8 cellular contexts compared by ENCODE assay signal in the genomic region with DNA sequence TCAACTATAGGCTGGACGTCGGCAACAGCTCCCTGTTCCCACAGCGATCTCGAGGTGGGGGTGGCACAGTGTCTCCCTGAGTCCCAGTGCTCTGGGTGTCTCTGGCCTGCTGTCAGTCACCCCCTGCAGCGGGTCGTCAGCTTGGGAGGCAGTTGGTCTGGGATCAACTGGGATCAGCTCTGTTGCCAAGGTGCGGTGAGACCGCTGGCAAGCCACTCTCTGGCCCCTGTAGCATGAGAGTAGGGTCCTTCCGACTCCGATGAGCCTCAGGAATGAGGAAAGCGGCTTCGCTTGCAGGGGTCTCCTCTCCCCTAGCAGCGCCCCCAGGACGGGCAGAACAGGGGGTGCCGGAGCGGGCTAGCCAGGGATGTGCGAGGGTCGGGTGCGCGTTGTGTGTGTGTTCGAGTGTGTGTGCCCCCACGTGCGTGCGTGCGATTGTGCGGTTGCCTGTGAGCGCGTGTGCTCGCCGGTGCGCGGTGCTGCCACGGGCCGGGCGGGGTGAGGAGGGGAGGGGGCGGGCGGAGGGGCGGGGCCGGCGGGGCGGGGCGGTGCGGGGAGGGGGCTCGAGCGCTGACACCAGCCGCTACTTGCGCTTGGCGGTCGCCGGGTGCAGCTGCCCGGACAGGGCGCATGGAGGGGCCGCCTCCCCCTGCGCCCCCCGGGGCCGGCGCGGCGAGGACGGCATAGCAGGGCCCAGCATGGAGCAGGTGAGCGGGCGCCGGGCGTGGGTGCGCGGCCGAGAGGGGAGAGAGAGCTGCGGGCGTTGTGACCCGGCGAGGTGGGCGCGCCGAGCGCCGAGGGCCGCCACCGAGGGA. TPM values are rescaled to one million over a fixed set of nuclear protein-coding genes. Genes with fewer than 3 reads are reported as not detected.
DNase-seq lines count a peak whose midpoint lies in the region; ATAC-seq and TF ChIP-seq lines count a peak whose summit lies in the region.

No MANE protein-coding gene starts in this region.

- H3K36me3 ChIP-seq in SK-N-MC (ENCODE audit: insufficient read depth, low read length) (no peaks in the 10 kb centered on the region), testis (ENCODE audit: low read depth, missing control alignments) (no peaks in the 10 kb centered on the region)

- peaks cover 33% of the 10 kb centered on the region for H3K4me1 Mint-ChIP-seq in activated T-cell treated with anti-CD3 and anti-CD28 coated beads, Interleukin-2, amount 50 U/mL, for 72 hours (ENCODE audit: low read depth)

- H3K27me3 ChIP-seq in testis = no peaks in the 10 kb centered on the region

- H3K9me3 Mint-ChIP-seq in activated T-cell treated with anti-CD3 and anti-CD28 coated beads, Interleukin-2, amount 50 U/mL, for 72 hours = no peaks in the 10 kb centered on the region

- peak overlapping the region; percentile 64 for H3K4me3 ChIP-seq in SK-N-MC
- H3K4me3 ChIP-seq in iPS-18c (ENCODE audit: insufficient read depth, low read depth, low read length) = peak overlapping the region; percentile 61
- H3K4me3 ChIP-seq in testis = peak overlapping the region; percentile 36 to 54

- peaks cover 22% of the 10 kb centered on the region for H3K4me1 ChIP-seq in testis

- no peak for TF ChIP-seq CTCF in testis (IDR thresholded peaks at IDR 0.05)

- H3K27ac ChIP-seq in SK-N-MC (no peak overlapping the region), testis (no peak overlapping the region)

- H3K9me3 ChIP-seq in SK-N-MC (ENCODE audit: low read depth, low read length) = no peaks in the 10 kb centered on the region
- no peaks in the 10 kb centered on the region for H3K9me3 ChIP-seq in iPS-18c (ENCODE audit: control insufficient read depth, insufficient read depth, low read length)
- H3K9me3 ChIP-seq in testis = no peaks in the 10 kb centered on the region

- TF ChIP-seq POLR2A in testis (IDR thresholded peaks at IDR 0.05) = no peak

- peaks cover 58% of the 10 kb centered on the region for H3K27me3 Mint-ChIP-seq in activated T-cell treated with anti-CD3 and anti-CD28 coated beads, Interleukin-2, amount 50 U/mL, for 72 hours (ENCODE audit: low read depth)

- H3K4me3 Mint-ChIP-seq in activated T-cell treated with anti-CD3 and anti-CD28 coated beads, Interleukin-2, amount 50 U/mL, for 72 hours = peak overlapping the region; percentile 83 to 84

- intact Hi-C loops in testis (cut with DNase I; ENCODE audit: low total_unique reads) = no loop called here

- WGBS in testis, 2 donors = 1% methylated on average over 16 to 56 of the region's 78 CpGs

- no peak for ATAC-seq in activated T-cell treated with anti-CD3 and anti-CD28 coated beads, Interleukin-2, amount 50 U/mL, for 72 hours (replicated peaks in 1 of 2)
- ATAC-seq in GM18907 (IDR thresholded peaks at IDR 0.05; ENCODE audit: unreplicated experiment) (no peak), GM19023 (IDR thresholded peaks at IDR 0.05; ENCODE audit: unreplicated experiment) (no peak)

- H3K36me3 Mint-ChIP-seq in activated T-cell treated with anti-CD3 and anti-CD28 coated beads, Interleukin-2, amount 50 U/mL, for 72 hours (ENCODE audit: insufficient read depth in 2 of 2) = peaks cover 0 to 1% of the 10 kb centered on the region in 2 donors

- H3K27ac Mint-ChIP-seq in activated T-cell treated with anti-CD3 and anti-CD28 coated beads, Interleukin-2, amount 50 U/mL, for 72 hours = no peak overlapping the region

- DNase-seq in activated T-cell treated with anti-CD3 and anti-CD28 coated beads, Interleukin-2, amount 50 U/mL, for 72 hours = peak in 1 of 2 donors; percentile 23
- DNase-seq in activated T-cell treated with anti-CD3 and anti-CD28 coated beads for 4 hours (no peak), SK-N-MC (ENCODE audit: low read depth, low spot score) (no peak), testis (no peak)
- no peak for DNase-seq in activated CD8-positive, alpha-beta memory T cell treated with anti-CD3 and anti-CD28 coated beads, Interleukin-2, amount 50 U/mL, for 48 hours

- no peak overlapping the region for H3K9ac ChIP-seq in SK-N-MC (ENCODE audit: insufficient read length)

RNA-seq across cellular contexts. Expression of gene ARHGAP23, which starts 9.4 kb away (rescaled TPM):
- total RNA-seq in activated T-cell treated with anti-CD3 and anti-CD28 coated beads, Interleukin-2, amount 50 U/mL, for 72 hours = 1 to 10 TPM; 2.6 to 2.7 TPM
- total RNA-seq in testis = 100 to 1,000 TPM; 146 to 235 TPM
- 78.0 TPM for polyA plus RNA-seq in testis (ENCODE audit: insufficient read depth, low read depth, low replicate concordance)

Comparison
In these comparisons a context has a peak if more than half of its experiments do, and no peak if none do; other contexts are left out.
1. RNA of gene ARHGAP23, which starts 9.4 kb away (total RNA-seq): 146 to 235 TPM in testis; 2.6 to 2.7 TPM in activated T-cell treated with anti-CD3 and anti-CD28 coated beads, Interleukin-2, amount 50 U/mL, for 72 hours; every median in the first group is over 10 times any median in the second.
2. Peak in every context shown above with its lines, with median percentiles within 50 percentile points of each other: H3K4me3 ChIP-seq.